Comparison of ENCODE assay signal across 1 cellular context in the genomic region with DNA sequence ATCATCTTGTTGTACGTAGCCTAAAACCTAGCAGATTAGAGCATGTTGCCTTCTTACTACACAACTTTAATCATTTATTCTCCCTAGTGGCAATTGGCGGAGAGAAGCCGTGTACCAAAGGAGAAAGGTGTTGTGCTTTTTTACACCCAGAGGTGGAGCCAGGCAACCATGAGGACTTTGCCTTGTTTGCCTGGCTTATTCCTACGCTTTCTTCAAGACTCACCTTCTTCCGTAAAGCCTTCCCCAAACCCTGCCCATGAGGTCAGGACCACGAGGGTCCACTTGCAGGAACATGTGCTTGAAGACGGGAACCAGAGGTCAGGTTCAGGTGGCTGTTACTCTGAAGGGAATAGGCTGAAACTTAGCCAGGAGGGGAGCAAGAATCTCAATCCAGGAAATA.
TF ChIP-seq lines count a peak whose summit lies in the region.

No MANE protein-coding gene starts in this region.

TF ChIP-seq in WTC11, 78 proteins besides CTCF, POLR2A, EP300 and RAD21 (continued from another document):
- TF ChIP-seq, protein P1, sequence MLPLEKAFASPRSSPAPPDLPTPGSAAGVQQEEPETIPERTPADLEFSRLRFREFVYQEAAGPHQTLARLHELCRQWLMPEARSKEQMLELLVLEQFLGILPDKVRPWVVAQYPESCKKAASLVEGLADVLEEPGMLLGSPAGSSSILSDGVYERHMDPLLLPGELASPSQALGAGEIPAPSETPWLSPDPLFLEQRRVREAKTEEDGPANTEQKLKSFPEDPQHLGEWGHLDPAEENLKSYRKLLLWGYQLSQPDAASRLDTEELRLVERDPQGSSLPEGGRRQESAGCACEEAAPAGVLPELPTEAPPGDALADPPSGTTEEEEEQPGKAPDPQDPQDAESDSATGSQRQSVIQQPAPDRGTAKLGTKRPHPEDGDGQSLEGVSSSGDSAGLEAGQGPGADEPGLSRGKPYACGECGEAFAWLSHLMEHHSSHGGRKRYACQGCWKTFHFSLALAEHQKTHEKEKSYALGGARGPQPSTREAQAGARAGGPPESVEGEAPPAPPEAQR (CRISPR knock-in tag; IDR thresholded peaks at IDR 0.05), result no peak
